ENCODE assay signal across 8 cellular contexts in genomic region chr2:191638079-191638801, GRCh38. TPM values are rescaled to one million over a fixed set of nuclear protein-coding genes. Genes with fewer than 3 reads are reported as not detected.
A peak's percentile ranks its signal among the peaks of the same experiment; 100 is the strongest.
DNase-seq lines count a peak whose midpoint lies in the region; ATAC-seq, FAIRE-seq and TF ChIP-seq lines count a peak whose summit lies in the region.

No MANE protein-coding gene starts in this region.

- peak overlapping the region; percentile 47 for H3K4me2 ChIP-seq in Loucy (ENCODE audit: low read depth, low read length, poor library complexity, severe bottlenecking)

- peak overlapping the region; percentile 10 for H3K9ac ChIP-seq in Loucy (ENCODE audit: low read depth, low read length, poor library complexity, severe bottlenecking)

- H3K36me3 ChIP-seq in Loucy (ENCODE audit: insufficient read depth, low read length): no peaks in the 10 kb centered on the region
- H3K36me3 ChIP-seq in pancreas: no peaks in the 10 kb centered on the region
- no peaks in the 10 kb centered on the region for H3K36me3 ChIP-seq in thyroid gland

- CTCF ChIA-PET in MCF 10A (lab: Yijun Ruan, JAX): interaction anchor here (0.6 to 1.8 kb wide), 8 partner anchors 8 to 237 kb away, joined by 3 to 7 read pairs (median 3); no protein-coding TSS in a partner anchor

- TF ChIP-seq POLR2A in thyroid gland (IDR thresholded peaks at IDR 0.05): no peak

- intact Hi-C loops in CD14-positive monocyte (cut with micrococcal nuclease): loop anchor here (5.0 to 10.0 kb wide), 2 partner anchors 39 to 63 kb away; partner anchors contain the start of gene NABP1 (in 1 of the 2)
- intact Hi-C loops in MCF 10A (cut with micrococcal nuclease): loop anchor here (5.0 kb wide), 1 partner anchor 46 kb away; no protein-coding TSS in a partner anchor
- intact Hi-C loops in pancreas (cut with DNase I): no loop called here
- intact Hi-C loops in thyroid gland (cut with DNase I): no loop called here

- POLR2A ChIA-PET in MCF 10A (lab: Yijun Ruan, JAX): interaction anchor here (0.6 to 4.2 kb wide), 15 partner anchors 8 to 584 kb away, joined by 3 to 55 read pairs (median 5); partner anchors contain the start of gene NABP1

- H3K79me2 ChIP-seq in Loucy (ENCODE audit: insufficient read depth, low read length): no peaks in the 10 kb centered on the region

- H3K4me3 ChIP-seq in Loucy (ENCODE audit: low read length, poor library complexity, severe bottlenecking) (peak overlapping the region; percentile 16), pancreas (no peak overlapping the region), thyroid gland (replicated peaks in 1 of 3) (no peak overlapping the region)

- no TSS peak for BruUV-seq in MCF 10A (replicated peaks; lab: Mats Ljungman, UMichigan)

- H4K20me1 ChIP-seq in Loucy (ENCODE audit: insufficient read depth, low read length, poor library complexity, severe bottlenecking): no peaks in the 10 kb centered on the region

- peaks cover 27% of the 10 kb centered on the region for H3K4me1 Mint-ChIP-seq in CD14-positive monocyte
- H3K4me1 Mint-ChIP-seq in MCF 10A (ENCODE audit: insufficient read depth, unreplicated experiment): peaks cover 30% of the 10 kb centered on the region

- H3K27me3 Mint-ChIP-seq in CD14-positive monocyte (ENCODE audit: low read depth in 3 of 3) (no peaks in the 10 kb centered on the region), MCF 10A (ENCODE audit: insufficient read depth, unreplicated experiment) (no peaks in the 10 kb centered on the region)

- H3K9me2 ChIP-seq in Loucy (replicated peaks; ENCODE audit: low read depth, low read length): no peaks in the 10 kb centered on the region

- H3K4me1 ChIP-seq in Loucy (ENCODE audit: insufficient read depth, low read length, poor library complexity, severe bottlenecking): peaks cover 48% of the 10 kb centered on the region
- H3K4me1 ChIP-seq in pancreas: peaks cover 0 to 13% (median 4%) of the 10 kb centered on the region in 3 donors
- peaks cover 0 to 7% of the 10 kb centered on the region in 2 donors for H3K4me1 ChIP-seq in thyroid gland

- H3K27ac Mint-ChIP-seq in CD14-positive monocyte (peak overlapping the region; percentile 87 to 96 (median 93)), MCF 10A (ENCODE audit: low read depth, unreplicated experiment) (peak overlapping the region; percentile 61)

- H3K27me3 ChIP-seq in Loucy (ENCODE audit: insufficient read depth, low read length, poor library complexity, severe bottlenecking) (no peaks in the 10 kb centered on the region), pancreas (no peaks in the 10 kb centered on the region), thyroid gland (no peaks in the 10 kb centered on the region)

- peak overlapping the region; percentile 70 for H2AFZ ChIP-seq in Loucy (ENCODE audit: low read length)

- DNase-seq in CD14-positive monocyte (ENCODE audit: low spot score) (peak; percentile 49), MCF 10A (ENCODE audit: unreplicated experiment) (no peak), pancreas (no peak), NCI-H2171 (lab: John Stamatoyannopoulos, UW) (no peak), thyroid gland (no peak), NCI-H2171 treated with DMSO at 0.1 percent for 48 hours (lab: John Stamatoyannopoulos, UW) (no peak)

- peak overlapping the region in 2 of 4 donors; percentile 16 to 39 for H3K27ac ChIP-seq in pancreas
- no peak overlapping the region for H3K27ac ChIP-seq in thyroid gland

- H3K9me3 ChIP-seq in Loucy (ENCODE audit: insufficient read depth, low read depth, low read length): no peaks in the 10 kb centered on the region
- no peaks in the 10 kb centered on the region for H3K9me3 ChIP-seq in pancreas
- no peaks in the 10 kb centered on the region for H3K9me3 ChIP-seq in thyroid gland

- H3K4me3 Mint-ChIP-seq in CD14-positive monocyte: peak overlapping the region; percentile 20 to 72
- no peak overlapping the region for H3K4me3 Mint-ChIP-seq in MCF 10A (ENCODE audit: unreplicated experiment)

- H3K9me3 Mint-ChIP-seq in CD14-positive monocyte (no peaks in the 10 kb centered on the region), MCF 10A (ENCODE audit: unreplicated experiment) (no peaks in the 10 kb centered on the region)

- H3K36me3 Mint-ChIP-seq in CD14-positive monocyte (no peaks in the 10 kb centered on the region), MCF 10A (ENCODE audit: insufficient read depth, unreplicated experiment) (no peaks in the 10 kb centered on the region)

- peak; percentile 23 for ATAC-seq in GM19035 (IDR thresholded peaks at IDR 0.05; ENCODE audit: unreplicated experiment)
- peak; percentile 70 to 80 (median 70) for ATAC-seq in pancreas

- TF ChIP-seq CTCF in CD14-positive monocyte (IDR thresholded peaks at IDR 0.05) (no peak), Loucy (conservative IDR thresholded peaks at IDR 0.05; ENCODE audit: low read length) (no peak), MCF 10A (IDR thresholded peaks at IDR 0.05; ENCODE audit: unreplicated experiment) (no peak), pancreas (IDR thresholded peaks at IDR 0.05) (no peak), thyroid gland (IDR thresholded peaks at IDR 0.05) (no peak)

- H3F3A ChIP-seq in Loucy (ENCODE audit: low read depth): no peaks in the 10 kb centered on the region

- WGBS in pancreas, 2 donors: 26 to 30% methylated on average over 6 of the region's 6 CpGs
- 44 to 64% methylated on average over 6 of the region's 6 CpGs for WGBS in thyroid gland, 2 donors

- no peak for FAIRE-seq in pancreas (lab: Jason Lieb, UNC)

RNA-seq across cellular contexts. Expression of gene NABP1, which starts 39.7 kb away (rescaled TPM):
- polyA plus RNA-seq in CD14-positive monocyte (10 to 100 TPM in 1 of 2 donors, 1 to 10 TPM in 1; 8.0 to 13.3 TPM), pancreas (1 to 10 TPM; 4.3 to 5.0 TPM)
- total RNA-seq in MCF 10A (2022) (81.8 and 96.3 TPM in 2 replicates), pancreas (10 to 100 TPM in 2 of 6 donors, 1 to 10 TPM in 4; 2.9 to 12.8 (median 6.2) TPM), thyroid gland (10 to 100 TPM in 1 of 4 donors, 1 to 10 TPM in 3; 5.7 to 28.6 (median 7.9) TPM)

Comparison
In these comparisons a context has a peak if more than half of its experiments do, and no peak if none do; other contexts are left out.
1. intact Hi-C loops: an anchor here in CD14-positive monocyte (5.0 to 10.0 kb wide) and MCF 10A (5.0 kb wide); none called in pancreas and thyroid gland.